Comparison of ENCODE assay signal across 8 cellular contexts in the genomic region with DNA sequence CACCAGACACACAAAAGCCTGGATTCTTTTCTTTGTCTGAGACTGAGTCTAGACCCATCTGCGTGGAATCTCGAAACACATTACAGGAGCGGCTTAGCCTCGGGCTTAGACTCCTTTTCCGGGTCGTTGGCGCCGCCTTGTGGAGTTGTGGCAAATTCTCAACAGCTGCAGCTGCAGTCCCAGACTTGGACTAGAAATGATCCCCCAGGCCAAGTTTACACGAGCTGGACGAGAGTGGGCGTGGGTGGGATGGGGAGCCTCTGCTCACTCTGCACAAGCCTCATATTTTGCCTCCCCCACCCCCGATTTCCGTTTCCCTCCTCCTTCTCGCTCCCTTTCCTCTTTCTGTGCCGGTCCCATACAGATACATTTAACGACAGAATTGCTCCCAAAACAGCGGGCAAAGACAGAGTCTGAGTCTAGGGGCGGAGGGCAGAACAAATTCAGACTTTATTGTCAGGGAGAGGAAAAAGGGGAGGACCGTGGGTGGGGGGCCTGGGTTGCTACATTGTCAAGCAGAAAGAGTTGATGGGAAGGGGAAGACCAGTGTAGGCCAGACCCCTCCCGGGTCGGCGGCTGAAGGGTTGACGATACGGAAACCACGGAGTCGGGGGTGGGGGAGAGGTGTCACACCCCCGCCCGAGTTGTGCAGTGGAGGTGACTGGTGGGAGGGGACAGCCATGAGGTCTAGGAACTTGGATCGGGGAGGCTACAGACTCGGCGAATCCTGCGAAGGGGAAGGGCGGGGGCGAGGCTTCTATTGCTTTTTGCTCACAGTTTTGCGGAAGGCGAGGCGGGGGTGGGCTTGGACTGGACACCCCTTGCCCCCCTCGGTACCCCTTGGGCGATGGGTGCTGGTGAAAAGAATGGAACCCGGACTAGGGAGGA. TPM values are rescaled to one million over a fixed set of nuclear protein-coding genes. Genes with fewer than 3 reads are reported as not detected.
DNase-seq lines count a peak whose midpoint lies in the region; ATAC-seq and TF ChIP-seq lines count a peak whose summit lies in the region.

No MANE protein-coding gene starts in this region.

- POLR2A ChIA-PET in AG04449 (lab: Yijun Ruan, JAX), result interaction anchor here (0.5 to 1.4 kb wide), 4 partner anchors 10 to 116 kb away, joined by 3 to 4 read pairs (median 3); no protein-coding TSS in a partner anchor

- no peaks in the 10 kb centered on the region for H3K9me3 ChIP-seq in liver (ENCODE audit: control insufficient read depth in 4 of 4, low read length in 3 of 4)

- CTCF ChIA-PET in AG04449 (lab: Yijun Ruan, JAX), result interaction anchor here (0.6 to 4.1 kb wide), 49 partner anchors 8 to 384 kb away, joined by 3 to 59 read pairs (median 5); a partner anchor contains a TSS

- H3K4me3 ChIP-seq in AG04449 (ENCODE audit: low read depth, low read length) (no peak overlapping the region), coronary artery (peak overlapping the region; percentile 72), liver (ENCODE audit: low read depth in 1 of 3, low read length in 3 of 3) (no peak overlapping the region)

- no peak overlapping the region for H3K9ac ChIP-seq in liver (ENCODE audit: low read depth in 1 of 2, low read length in 2 of 2)

- H3K4me1 ChIP-seq in liver (ENCODE audit: control insufficient read depth in 4 of 4, insufficient read depth in 4 of 4, low read length in 3 of 4), result peaks cover 0 to 5% (median 3%) of the 10 kb centered on the region in 4 donors

- TF ChIP-seq CTCF in AG04449 (IDR thresholded peaks at IDR 0.05; ENCODE audit: insufficient read depth, low read length, missing control alignments) (peak; percentile 85), coronary artery (IDR thresholded peaks at IDR 0.05) (peak; percentile 70), liver (IDR thresholded peaks at IDR 0.05; ENCODE audit: low read depth, low read length, missing input control) (peak; percentile 69)

- H3K36me3 ChIP-seq in liver (ENCODE audit: control insufficient read depth in 4 of 4, insufficient read depth in 3 of 4, low read depth in 1 of 4, low read length in 3 of 4), result peaks cover 0 to 6% (median 0%) of the 10 kb centered on the region in 4 donors

- H3K27ac ChIP-seq in coronary artery, result peak overlapping the region; percentile 49 to 86
- H3K27ac ChIP-seq in liver (ENCODE audit: low read depth in 1 of 2, low read length in 2 of 2), result peak overlapping the region in 1 of 2 donors; percentile 13

- ATAC-seq in GM18867 (IDR thresholded peaks at IDR 0.05; ENCODE audit: unreplicated experiment) (peak; percentile 71), HG03354 (IDR thresholded peaks at IDR 0.05; ENCODE audit: poor library complexity, severe bottlenecking, unreplicated experiment) (peak; percentile 73)

- no peaks in the 10 kb centered on the region for H3K27me3 ChIP-seq in liver (ENCODE audit: control insufficient read depth in 4 of 4, insufficient read depth in 4 of 4, low read length in 3 of 4)

- DNase-seq in AG04449 (ENCODE audit: low read depth, low spot score) (peak; percentile 34), NCI-H510A (lab: John Stamatoyannopoulos, UW) (peak; percentile 49), coronary artery (ENCODE audit: low spot score) (peak; percentile 91)
- peak; percentile 94 for DNase-seq in activated CD4-positive, alpha-beta T cell treated with anti-CD3 and anti-CD28 coated beads for 48 hours
- peak; percentile 93 for DNase-seq in stimulated activated CD4-positive, alpha-beta T cell treated with anti-CD3 and anti-CD28 coated beads, Interleukin-4, amount 100 ng/mL, for 1 hour

- peak; percentile 90 to 91 for TF ChIP-seq RAD21 in liver (IDR thresholded peaks at IDR 0.05)

- WGBS in liver, result 37% methylated on average over 40 of the region's 40 CpGs

TF ChIP-seq in liver, 16 proteins besides CTCF, POLR2A, EP300 and RAD21:
- TF ChIP-seq, protein P1, sequence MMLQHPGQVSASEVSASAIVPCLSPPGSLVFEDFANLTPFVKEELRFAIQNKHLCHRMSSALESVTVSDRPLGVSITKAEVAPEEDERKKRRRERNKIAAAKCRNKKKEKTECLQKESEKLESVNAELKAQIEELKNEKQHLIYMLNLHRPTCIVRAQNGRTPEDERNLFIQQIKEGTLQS (IDR thresholded peaks at IDR 0.05), result no peak

RNA-seq across cellular contexts. Expression of a gene that starts 4.7 kb away (rescaled TPM):
- under 1 TPM; 0.33 to 0.37 TPM for total RNA-seq in liver
- polyA plus RNA-seq in liver, result under 1 TPM in 1 of 2 donors, not detected in 1; 0.09 TPM

RNA-seq across cellular contexts. Expression of a gene that starts 15.6 kb away (rescaled TPM):
- total RNA-seq in liver, result 1 to 10 TPM; 2.8 to 4.0 TPM
- 1 to 10 TPM; 2.5 to 2.8 TPM for polyA plus RNA-seq in liver

RNA-seq across cellular contexts. Expression of a gene that starts 44.0 kb away (rescaled TPM):
- total RNA-seq in liver, result 10 to 100 TPM; 54.6 to 87.7 TPM
- 10 to 100 TPM; 71.9 to 92.6 TPM for polyA plus RNA-seq in liver

RNA-seq across cellular contexts. Expression of a gene that starts 50.1 kb away (rescaled TPM):
- total RNA-seq in liver, result 10 to 100 TPM; 52.2 to 60.7 TPM
- 10 to 100 TPM; 26.6 to 27.1 TPM for polyA plus RNA-seq in liver

Comparison
In these comparisons a context has a peak if more than half of its experiments do, and no peak if none do; other contexts are left out.
1. DNase-seq: peak in every context shown above with its lines; median percentile 94 in activated CD4-positive, alpha-beta T cell treated with anti-CD3 and anti-CD28 coated beads for 48 hours; 93 in stimulated activated CD4-positive, alpha-beta T cell treated with anti-CD3 and anti-CD28 coated beads, Interleukin-4, amount 100 ng/mL, for 1 hour; 91 in coronary artery; 49 in NCI-H510A; 34 in AG04449.